Comparison of ENCODE assay signal across 17 cellular contexts in the genomic region with DNA sequence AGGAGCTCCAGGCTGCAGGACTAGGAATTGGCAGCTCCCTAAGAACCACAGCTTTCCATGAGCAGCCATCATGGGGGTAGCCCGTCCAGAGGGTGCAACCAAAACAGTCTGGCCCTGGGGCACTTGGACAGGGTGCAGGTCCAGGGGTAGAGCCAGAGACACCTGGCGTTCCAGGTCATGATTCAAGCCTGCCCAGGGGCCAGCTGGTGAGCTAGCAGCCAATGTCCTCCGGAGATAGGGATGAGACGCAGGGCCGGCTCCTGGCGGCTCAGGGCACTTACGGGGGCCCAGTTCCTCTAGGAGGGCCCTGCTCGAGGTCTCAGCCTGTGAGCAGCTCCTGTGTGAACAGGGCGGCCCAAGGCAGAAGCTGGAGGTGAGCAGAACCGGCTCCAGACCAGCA. TPM values are rescaled to one million over a fixed set of nuclear protein-coding genes. Genes with fewer than 3 reads are reported as not detected.
A peak's percentile ranks its signal among the peaks of the same experiment; 100 is the strongest.
DNase-seq lines count a peak whose midpoint lies in the region; TF ChIP-seq lines count a peak whose summit lies in the region.
"Had no signal": no experiment of that assay in that cellular context is flagged by ENCODE, and none has a peak within 500 bp of the region (broad histone marks: within the 10 kb centered on the region; RNA-seq: fewer than 3 reads in every experiment).

No MANE protein-coding gene starts in this region.

- in situ Hi-C loops in KBM-7 (cut with MboI; ENCODE audit: low pct_unique_long_range_greater_than_20kb, low sequenced_read_pairs) = no loop called here

- H3K4me1 ChIP-seq in NT2/D1 (ENCODE audit: insufficient read depth, insufficient read length) = peaks cover 64% of the 10 kb centered on the region
- H3K4me1 ChIP-seq in iPS-18a (ENCODE audit: control insufficient read depth, low read depth, low read length) = peaks cover 22% of the 10 kb centered on the region
- peaks cover 25% of the 10 kb centered on the region for H3K4me1 ChIP-seq in osteoblast (ENCODE audit: insufficient read depth, low read length)
- H3K4me1 ChIP-seq in colonic mucosa = peaks cover 40% of the 10 kb centered on the region

- H4K20me1 ChIP-seq in osteoblast (ENCODE audit: insufficient read depth, low read length) = peaks cover 81% of the 10 kb centered on the region

- H3K9me3 ChIP-seq in NT2/D1 (ENCODE audit: insufficient read depth, low read length) (no peaks in the 10 kb centered on the region), iPS-18a (ENCODE audit: control insufficient read depth, low read depth, low read length) (no peaks in the 10 kb centered on the region), osteoblast (ENCODE audit: low read depth, low read length) (no peaks in the 10 kb centered on the region), colonic mucosa (no peaks in the 10 kb centered on the region)
- H3K9me3 ChIP-seq: A549, uterus had no signal

- H3K27me3 ChIP-seq in NT2/D1 (ENCODE audit: insufficient read depth, insufficient read length) (peaks cover 42% of the 10 kb centered on the region), iPS-18a (ENCODE audit: control insufficient read depth, insufficient read depth, low read length) (no peaks in the 10 kb centered on the region), osteoblast (ENCODE audit: insufficient read depth, low read length) (no peaks in the 10 kb centered on the region), colonic mucosa (no peaks in the 10 kb centered on the region)
- H3K27me3 ChIP-seq: foreskin keratinocyte, uterus had no signal

- H2AFZ ChIP-seq in osteoblast (ENCODE audit: low read length) = no peak overlapping the region

- intact Hi-C loops in colonic mucosa (cut with DNase I) = no loop called here

- peaks cover 100% of the 10 kb centered on the region for H3K79me2 ChIP-seq in osteoblast (ENCODE audit: insufficient read depth, low read length)

- H3K4me3 ChIP-seq in NT2/D1 (ENCODE audit: insufficient read length, low read depth) (no peak overlapping the region), iPS-18a (ENCODE audit: low read length) (no peak overlapping the region), osteoblast (ENCODE audit: insufficient read depth, low read length) (no peak overlapping the region), colonic mucosa (no peak overlapping the region)
- H3K4me3 ChIP-seq: A549, uterus had no signal

- no peak overlapping the region for H3K4me2 ChIP-seq in osteoblast (ENCODE audit: insufficient read depth, low read length)
- H3K4me2 ChIP-seq: A549 had no signal

- peaks cover 50% of the 10 kb centered on the region for H3K36me3 ChIP-seq in NT2/D1 (ENCODE audit: insufficient read depth, insufficient read length, low read length)
- H3K36me3 ChIP-seq in iPS-18a (ENCODE audit: control insufficient read depth, low read depth, low read length) = no peaks in the 10 kb centered on the region
- H3K36me3 ChIP-seq in osteoblast (ENCODE audit: insufficient read depth, low read length) = peaks cover 9% of the 10 kb centered on the region
- H3K36me3 ChIP-seq in colonic mucosa = no peaks in the 10 kb centered on the region
- H3K36me3 ChIP-seq: uterus had no signal

- TF ChIP-seq CTCF in 22Rv1 (IDR thresholded peaks at IDR 0.05) (no peak), osteoblast (IDR thresholded peaks at IDR 0.05; ENCODE audit: extremely low read depth, low read depth, low read length) (no peak), colonic mucosa (IDR thresholded peaks at IDR 0.05) (no peak)

- peak overlapping the region; percentile 94 for H3K27ac ChIP-seq in 22Rv1
- peak overlapping the region; percentile 27 for H3K27ac ChIP-seq in iPS-18a (ENCODE audit: low read length)
- H3K27ac ChIP-seq in osteoblast (ENCODE audit: low read depth, low read length) = no peak overlapping the region
- no peak overlapping the region for H3K27ac ChIP-seq in colonic mucosa
- H3K27ac ChIP-seq: A549, foreskin keratinocyte had no signal

- H3K9ac ChIP-seq in NT2/D1 (ENCODE audit: insufficient read length, low read depth) (peak overlapping the region; percentile 6), iPS-18a (ENCODE audit: low read length) (no peak overlapping the region), colonic mucosa (ENCODE audit: low read depth in 2 of 2, low read length in 2 of 2) (no peak overlapping the region)

- DNase-seq in NT2/D1 (ENCODE audit: low read depth, low spot score) (no peak), osteoblast (ENCODE audit: insufficient read length, low spot score, missing footprints) (peak; percentile 86), globus pallidus (ENCODE audit: low spot score) (no peak), KBM-7 (no peak), colonic mucosa (no peak), cerebellum (ENCODE audit: low spot score) (no peak)
- DNase-seq: activated CD4-positive, alpha-beta T cell treated with anti-CD3 and anti-CD28 coated beads for 4 hours; activated naive CD8-positive, alpha-beta T cell treated with anti-CD3 and anti-CD28 coated beads, Interleukin-2, amount 10 ng/mL, durations not matched to agents 7 days and 5 days; DMS 273 treated with DMSO at 0.1 percent for 48 hours; foreskin keratinocyte; NCI-H2029; NCI-H446 treated with DMSO at 0.1 percent for 48 hours; SW 1271; uterus had no signal

RNA-seq across cellular contexts. Expression of a gene that starts 22.1 kb away (rescaled TPM):
- total RNA-seq in osteoblast (187 and 207 TPM in 2 replicates), colonic mucosa (100 to 1,000 TPM; 104 to 118 TPM), cerebellum (9.9 TPM)

RNA-seq across cellular contexts. Expression of a gene that starts 40.6 kb away (rescaled TPM):
- 2.9 TPM in 2 replicates for total RNA-seq in osteoblast
- 10 to 100 TPM; 14.9 to 71.7 TPM for total RNA-seq in colonic mucosa
- total RNA-seq in cerebellum = 7.9 TPM

RNA-seq across cellular contexts. Expression of a gene that starts 48.8 kb away (rescaled TPM):
- total RNA-seq in osteoblast (41.8 and 53.6 TPM in 2 replicates), colonic mucosa (100 to 1,000 TPM; 103 to 273 TPM), cerebellum (10.9 TPM)

RNA-seq across cellular contexts. Expression of a gene that starts 56.6 kb away (rescaled TPM):
- total RNA-seq in osteoblast (14.8 and 15.6 TPM in 2 replicates), colonic mucosa (10 to 100 TPM in 1 of 2 donors, 1 to 10 TPM in 1; 7.8 to 23.1 TPM), cerebellum (8.8 TPM)

RNA-seq across cellular contexts. Expression of a gene that starts 56.7 kb away (rescaled TPM):
- total RNA-seq in osteoblast = 14.5 and 18.0 TPM in 2 replicates
- 1 to 10 TPM; 9.2 to 9.3 TPM for total RNA-seq in colonic mucosa
- 9.3 TPM for total RNA-seq in cerebellum

Comparison
In these comparisons a context has a peak if more than half of its experiments do, and no peak if none do; other contexts are left out.
1. H3K27ac ChIP-seq: peak in 22Rv1 (single experiment) and iPS-18a (single experiment); none in osteoblast (single experiment) and colonic mucosa (single experiment).